Comparison of ENCODE assay signal across 2 cellular contexts in genomic region chr19:10888421-10888866, GRCh38.
TF ChIP-seq lines count a peak whose summit lies in the region.

No MANE protein-coding gene starts in this region.

TF ChIP-seq in HepG2, 621 proteins besides CTCF, POLR2A, EP300 and RAD21:
- TF ChIP-seq ATF6 (CRISPR knock-in tag; conservative IDR thresholded peaks at IDR 0.05) = no peak
- TF ChIP-seq ZNF614 (CRISPR knock-in tag; IDR thresholded peaks at IDR 0.05; ENCODE audit: borderline replicate concordance) = no peak
- TF ChIP-seq ZIK1 (CRISPR knock-in tag; IDR thresholded peaks at IDR 0.05; ENCODE audit: borderline replicate concordance, low read depth) = no peak
- TF ChIP-seq ZNF839 (CRISPR knock-in tag; IDR thresholded peaks at IDR 0.05; ENCODE audit: borderline replicate concordance) = no peak
- TF ChIP-seq ZNF143 (CRISPR knock-in tag; IDR thresholded peaks at IDR 0.05) = no peak
- no peak for TF ChIP-seq LRRFIP1 (CRISPR knock-in tag; conservative IDR thresholded peaks at IDR 0.05)
- no peak for TF ChIP-seq AHR (CRISPR knock-in tag; IDR thresholded peaks at IDR 0.05)
- TF ChIP-seq CEBPG (CRISPR knock-in tag; IDR thresholded peaks at IDR 0.05) = no peak
- no peak for TF ChIP-seq ATAD3A (CRISPR knock-in tag; IDR thresholded peaks at IDR 0.05)
- TF ChIP-seq HES4 (CRISPR knock-in tag; IDR thresholded peaks at IDR 0.05; ENCODE audit: borderline replicate concordance) = no peak
- no peak for TF ChIP-seq ZNF367 (CRISPR knock-in tag; IDR thresholded peaks at IDR 0.05; ENCODE audit: borderline replicate concordance)
- TF ChIP-seq ZSCAN12 (CRISPR knock-in tag; IDR thresholded peaks at IDR 0.05) = no peak
- no peak for TF ChIP-seq MEF2D (CRISPR knock-in tag; IDR thresholded peaks at IDR 0.05)

TF ChIP-seq in HEK293T, 16 proteins besides CTCF, POLR2A, EP300 and RAD21:
- TF ChIP-seq FOXK2 (IDR thresholded peaks at IDR 0.05) (no peak), L3MBTL2 (conservative IDR thresholded peaks at IDR 0.05) (no peak), ZNF384 (IDR thresholded peaks at IDR 0.05) (no peak), ELF4 (IDR thresholded peaks at IDR 0.05) (no peak), LEF1 (IDR thresholded peaks at IDR 0.05; ENCODE audit: borderline replicate concordance) (no peak), BHLHE40 (IDR thresholded peaks at IDR 0.05; ENCODE audit: borderline replicate concordance) (no peak), NFRKB (IDR thresholded peaks at IDR 0.05) (no peak), FOXM1 (IDR thresholded peaks at IDR 0.05; ENCODE audit: borderline replicate concordance) (no peak), SP1 (IDR thresholded peaks at IDR 0.05) (no peak), PKNOX1 (IDR thresholded peaks at IDR 0.05) (no peak), SUZ12 (IDR thresholded peaks at IDR 0.05) (no peak), TARDBP (IDR thresholded peaks at IDR 0.05) (no peak), HDGF (IDR thresholded peaks at IDR 0.05; ENCODE audit: borderline replicate concordance) (no peak), CTBP1 (IDR thresholded peaks at IDR 0.05; ENCODE audit: borderline replicate concordance) (no peak), ARNT (IDR thresholded peaks at IDR 0.05) (no peak)
